20 cellular contexts compared by ENCODE assay signal in the genomic region with DNA sequence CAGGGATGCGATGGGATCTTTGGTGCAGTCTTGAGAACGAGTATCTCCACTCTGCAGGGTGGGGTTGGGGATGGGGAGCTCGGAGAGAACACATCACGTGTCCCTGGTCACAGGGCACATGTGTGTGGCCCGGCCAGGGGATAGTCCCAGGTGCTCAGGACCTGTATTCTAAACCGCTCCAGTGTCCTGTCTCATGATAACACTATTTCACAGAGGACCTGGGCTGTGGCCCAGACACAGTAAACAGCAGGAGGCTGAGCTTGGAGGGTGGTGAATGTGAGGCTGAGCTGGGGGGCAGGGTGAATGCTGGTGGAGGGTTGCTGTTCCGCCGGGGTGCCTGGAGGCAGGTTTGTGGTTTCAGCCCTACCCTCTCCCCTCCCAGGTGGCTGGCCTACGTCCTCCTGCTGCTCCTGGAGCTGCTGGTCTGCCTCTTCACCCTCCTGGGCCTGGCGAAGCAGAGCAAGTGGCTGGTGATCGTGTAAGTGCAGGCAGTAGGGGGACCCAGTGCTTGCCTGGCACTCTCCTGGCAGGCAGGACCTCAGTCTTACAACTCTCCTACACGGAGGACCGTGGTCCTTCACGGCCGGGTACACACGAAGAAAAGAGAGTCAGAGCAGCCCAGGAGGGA. TPM values are rescaled to one million over a fixed set of nuclear protein-coding genes. Genes with fewer than 3 reads are reported as not detected.
A peak's percentile ranks its signal among the peaks of the same experiment; 100 is the strongest.
DNase-seq lines count a peak whose midpoint lies in the region; ATAC-seq, FAIRE-seq and TF ChIP-seq lines count a peak whose summit lies in the region.
"Had no signal": no experiment of that assay in that cellular context is flagged by ENCODE, and none has a peak within 500 bp of the region (broad histone marks: within the 10 kb centered on the region; RNA-seq: fewer than 3 reads in every experiment).

No MANE protein-coding gene starts in this region.

- H2AFZ ChIP-seq in astrocyte (ENCODE audit: low read depth, low read length) = no peak overlapping the region

- H3K9me3 ChIP-seq in A549 (no peaks in the 10 kb centered on the region), astrocyte (ENCODE audit: insufficient read depth, low read depth, low read length) (no peaks in the 10 kb centered on the region)
- H3K9me3 ChIP-seq: right atrium auricular region had no signal

- peak overlapping the region; percentile 40 for H3K4me3 Mint-ChIP-seq in astrocyte (ENCODE audit: unreplicated experiment)
- H3K4me3 Mint-ChIP-seq: CD8-positive, alpha-beta memory T cell had no signal

- FAIRE-seq in A549 (lab: Jason Lieb, UNC) (no peak), astrocyte (lab: Jason Lieb, UNC) (no peak)

- H3K4me1 Mint-ChIP-seq in astrocyte (ENCODE audit: low read depth, unreplicated experiment) = peaks cover 2% of the 10 kb centered on the region

- peaks cover 2% of the 10 kb centered on the region for H3K27me3 Mint-ChIP-seq in astrocyte (ENCODE audit: low read depth, unreplicated experiment)

- CTCF ChIA-PET in A549 (lab: Yijun Ruan, JAX) = interaction anchor here (2.1 kb wide), 1 partner anchor 21 kb away, joined by 5 read pairs; no protein-coding TSS in a partner anchor

- intact Hi-C loops in sciatic nerve (cut with DNase I) = no loop called here

- TF ChIP-seq RAD21 in A549 (conservative IDR thresholded peaks at IDR 0.05 in 1 of 2, IDR thresholded peaks at IDR 0.05 in 1 of 2) = no peak

- peaks cover 4% of the 10 kb centered on the region for H4K20me1 ChIP-seq in astrocyte (ENCODE audit: insufficient read depth, low read length)

- POLR2A ChIA-PET in A549 (lab: Yijun Ruan, JAX) = interaction anchor here (2.0 kb wide), 1 partner anchor 22 kb away, joined by 6 read pairs; the partner anchor contains the start of gene LENG8

- H3K36me3 ChIP-seq in astrocyte (ENCODE audit: insufficient read depth, low read length) = no peaks in the 10 kb centered on the region
- H3K36me3 ChIP-seq: right atrium auricular region, WERI-Rb-1 had no signal

- no peak for TF ChIP-seq CTCF in A549 (IDR thresholded peaks at IDR 0.05)
- no peak for TF ChIP-seq CTCF in GM13977 (IDR thresholded peaks at IDR 0.05; ENCODE audit: extremely low read depth, insufficient read depth, missing control alignments)
- no peak for TF ChIP-seq CTCF in astrocyte (IDR thresholded peaks at IDR 0.05; ENCODE audit: insufficient read depth, low read depth, low read length)

- H3K79me2 ChIP-seq in astrocyte (ENCODE audit: insufficient read depth, low read length) = no peaks in the 10 kb centered on the region

- H3K27ac ChIP-seq in A549 (no peak overlapping the region), astrocyte (ENCODE audit: low read depth, low read length) (no peak overlapping the region)
- H3K27ac ChIP-seq: right atrium auricular region, WERI-Rb-1 had no signal

- no peak overlapping the region for H3K9ac ChIP-seq in astrocyte (ENCODE audit: low read length)

- no peak overlapping the region for H3K27ac Mint-ChIP-seq in astrocyte (ENCODE audit: unreplicated experiment)
- H3K27ac Mint-ChIP-seq: CD8-positive, alpha-beta memory T cell had no signal

- in situ Hi-C loops in GM13977 (cut with MboI; ENCODE audit: low pct_unique_long_range_greater_than_20kb, low sequenced_read_pairs, unreplicated experiment) = no loop called here

- H3K4me1 ChIP-seq in A549 (peaks cover 14% of the 10 kb centered on the region), astrocyte (ENCODE audit: insufficient read depth, low read length) (no peaks in the 10 kb centered on the region)

- no peak for TF ChIP-seq EP300 in A549 (IDR thresholded peaks at IDR 0.05)

- H3K4me3 ChIP-seq in A549 (no peak overlapping the region), astrocyte (ENCODE audit: insufficient read depth, low read depth, low read length) (no peak overlapping the region)
- H3K4me3 ChIP-seq: right atrium auricular region had no signal

- peaks cover 7% of the 10 kb centered on the region for H3K27me3 ChIP-seq in astrocyte (ENCODE audit: insufficient read depth, low read length)
- H3K27me3 ChIP-seq: right atrium auricular region had no signal

- WGBS in A549 (ENCODE audit: missing lambda C conversion rate) = 32% methylated on average over 16 of the region's 16 CpGs

- ATAC-seq in A549 (peak; percentile 11 to 23; a peak in 5 of 6 replicates), sciatic nerve (no peak), HG03520 (IDR thresholded peaks at IDR 0.05; ENCODE audit: unreplicated experiment) (no peak)

- no peaks in the 10 kb centered on the region for H3K9me3 Mint-ChIP-seq in astrocyte (ENCODE audit: unreplicated experiment)
- H3K9me3 Mint-ChIP-seq: CD8-positive, alpha-beta memory T cell had no signal

- H3K36me3 Mint-ChIP-seq in astrocyte (ENCODE audit: low read depth, unreplicated experiment) = no peaks in the 10 kb centered on the region
- H3K36me3 Mint-ChIP-seq: CD8-positive, alpha-beta memory T cell had no signal

- TF ChIP-seq POLR2A in A549 (IDR thresholded peaks at IDR 0.05; ENCODE audit: low read length) = peak; percentile 23; the same call in 1 of the 2 replicates

- no peak overlapping the region for H3K4me2 ChIP-seq in A549
- no peak overlapping the region for H3K4me2 ChIP-seq in astrocyte (ENCODE audit: low read length)

- DNase-seq in A549 (ENCODE audit: low read depth in 1 of 2, low spot score in 1 of 2) = peak in 1 of 2 experiments; percentile 39
- DNase-seq in GM13977 (ENCODE audit: low spot score) = peak; percentile 19
- DNase-seq in astrocyte (ENCODE audit: low read depth) = no peak
- peak; percentile 70 for DNase-seq in medulla oblongata (ENCODE audit: extremely low spot score)
- DNase-seq in sciatic nerve (ENCODE audit: low spot score) = no peak
- DNase-seq in GM19238 (ENCODE audit: insufficient read length, low spot score) = no peak
- DNase-seq in NCI-H1436 (lab: John Stamatoyannopoulos, UW) = no peak
- DNase-seq: activated CD4-positive, alpha-beta T cell treated with anti-CD3 and anti-CD28 coated beads, Interleukin-2, amount 50 U/mL, for 4 hours; activated naive CD4-positive, alpha-beta T cell; CD8-positive, alpha-beta memory T cell; foreskin fibroblast; NCI-H2227 treated with DMSO at 0.1 percent for 48 hours; Right ventricle myocardium superior; stimulated activated naive CD4-positive, alpha-beta T cell treated with Interleukin-2 at 50 U/mL for 16 hours; WERI-Rb-1 had no signal

TF ChIP-seq in A549, 52 proteins besides CTCF, POLR2A, EP300 and RAD21:
- TF ChIP-seq TFCP2L1 (CRISPR knock-in tag; IDR thresholded peaks at IDR 0.05) = no peak
- TF ChIP-seq USF2 (IDR thresholded peaks at IDR 0.05) = 0 out of 2 replicates have a peak, but pooled peaks have one; percentile 11

RNA-seq across cellular contexts. Expression of gene TTYH1, which starts 11.1 kb away (rescaled TPM):
- polyA plus RNA-seq in A549 (2011; rRNA removed) = 0.31 and 0.56 TPM in 2 replicates
- 0.26 and 0.33 TPM in 2 replicates for polyA plus RNA-seq in A549 (2012; cell fraction: cytosol; rRNA removed)
- 0.48 and 0.50 TPM in 2 replicates for polyA plus RNA-seq in A549 (2012; cell fraction: nucleus; rRNA removed)
- 0.15 to 0.32 TPM in 2 of 3 replicates, not detected in the other for polyA plus RNA-seq in A549 (2017; fragmentation: RNase III; extraction: RNeasy Plus Mini Kit Qiagen cat#74134 plus additional on column Dnase treatment)
- 0.29 and 1.1 TPM in 2 replicates for polyA minus RNA-seq in A549 (2011; rRNA and poly(A)+ RNA removed)
- total RNA-seq in astrocyte = 8.4 and 12.6 TPM in 2 replicates
- 72.2 TPM for total RNA-seq in sciatic nerve
- total RNA-seq: HT-29, LHCN-M2 had no signal
- polyA plus RNA-seq: CD8-positive, alpha-beta memory T cell had no signal

RNA-seq across cellular contexts. Expression of gene LENG8, which starts 22.6 kb away (rescaled TPM):
- polyA plus RNA-seq in A549 (2011; rRNA removed) (30.6 and 52.8 TPM in 2 replicates), A549 (2017; fragmentation: RNase III; extraction: RNeasy Plus Mini Kit Qiagen cat#74134 plus additional on column Dnase treatment) (137 to 148 TPM (median 140 TPM) in 3 replicates)
- 48.4 and 62.4 TPM in 2 replicates for polyA plus RNA-seq in A549 (2012; cell fraction: cytosol; rRNA removed)
- polyA plus RNA-seq in A549 (2012; cell fraction: nucleus; rRNA removed) = 643 and 655 TPM in 2 replicates
- 42.5 and 48.1 TPM in 2 replicates for polyA minus RNA-seq in A549 (2011; rRNA and poly(A)+ RNA removed)
- total RNA-seq in astrocyte (193 and 201 TPM in 2 replicates), sciatic nerve (305 TPM)

RNA-seq across cellular contexts. Expression of gene LENG9, which starts 37.2 kb away (rescaled TPM):
- 1.9 and 2.1 TPM in 2 replicates for polyA plus RNA-seq in A549 (2011; rRNA removed)
- polyA plus RNA-seq in A549 (2012; cell fraction: cytosol; rRNA removed) = 1.6 and 2.8 TPM in 2 replicates
- polyA plus RNA-seq in A549 (2012; cell fraction: nucleus; rRNA removed) = 2.2 and 4.1 TPM in 2 replicates
- 3.8 to 4.9 TPM (median 4.1 TPM) in 3 replicates for polyA plus RNA-seq in A549 (2017; fragmentation: RNase III; extraction: RNeasy Plus Mini Kit Qiagen cat#74134 plus additional on column Dnase treatment)
- 3.7 and 5.1 TPM in 2 replicates for polyA minus RNA-seq in A549 (2011; rRNA and poly(A)+ RNA removed)
- total RNA-seq in astrocyte = 3.7 and 3.8 TPM in 2 replicates
- total RNA-seq in sciatic nerve = 6.0 TPM

RNA-seq across cellular contexts. Expression of gene CDC42EP5, which starts 46.7 kb away (rescaled TPM):
- polyA plus RNA-seq in A549 (2011; rRNA removed) (not detected in 2 replicates), A549 (2017; fragmentation: RNase III; extraction: RNeasy Plus Mini Kit Qiagen cat#74134 plus additional on column Dnase treatment) (not detected in 3 replicates)
- 0.16 TPM in 1 of 2 replicates, not detected in the other for polyA plus RNA-seq in A549 (2012; cell fraction: cytosol; rRNA removed)
- not detected in 2 replicates for polyA plus RNA-seq in A549 (2012; cell fraction: nucleus; rRNA removed)
- polyA minus RNA-seq in A549 (2011; rRNA and poly(A)+ RNA removed) = not detected in 2 replicates
- total RNA-seq in astrocyte (57.9 and 64.2 TPM in 2 replicates), sciatic nerve (52.8 TPM)
- total RNA-seq: T-helper 1 cell treated with Interleukin-12 subunit alpha and Interleukin-12 subunit beta and Interleukin-4 antibody, amounts not matched to agents 30 ng/mL and 1 ng/mL, for 36 hours had no signal
- polyA plus RNA-seq: CD8-positive, alpha-beta memory T cell had no signal

Comparison
In these comparisons a context has a peak if more than half of its experiments do, and no peak if none do; other contexts are left out.
1. ATAC-seq: peak in A549 (2 of 2); none in sciatic nerve (single experiment) and HG03520 (single experiment).
2. DNase-seq: peak in GM13977 (single experiment) and medulla oblongata (single experiment); none in astrocyte (single experiment), sciatic nerve (single experiment), GM19238 (single experiment) and NCI-H1436 (single experiment).